8 cellular contexts compared by ENCODE assay signal in the genomic region with DNA sequence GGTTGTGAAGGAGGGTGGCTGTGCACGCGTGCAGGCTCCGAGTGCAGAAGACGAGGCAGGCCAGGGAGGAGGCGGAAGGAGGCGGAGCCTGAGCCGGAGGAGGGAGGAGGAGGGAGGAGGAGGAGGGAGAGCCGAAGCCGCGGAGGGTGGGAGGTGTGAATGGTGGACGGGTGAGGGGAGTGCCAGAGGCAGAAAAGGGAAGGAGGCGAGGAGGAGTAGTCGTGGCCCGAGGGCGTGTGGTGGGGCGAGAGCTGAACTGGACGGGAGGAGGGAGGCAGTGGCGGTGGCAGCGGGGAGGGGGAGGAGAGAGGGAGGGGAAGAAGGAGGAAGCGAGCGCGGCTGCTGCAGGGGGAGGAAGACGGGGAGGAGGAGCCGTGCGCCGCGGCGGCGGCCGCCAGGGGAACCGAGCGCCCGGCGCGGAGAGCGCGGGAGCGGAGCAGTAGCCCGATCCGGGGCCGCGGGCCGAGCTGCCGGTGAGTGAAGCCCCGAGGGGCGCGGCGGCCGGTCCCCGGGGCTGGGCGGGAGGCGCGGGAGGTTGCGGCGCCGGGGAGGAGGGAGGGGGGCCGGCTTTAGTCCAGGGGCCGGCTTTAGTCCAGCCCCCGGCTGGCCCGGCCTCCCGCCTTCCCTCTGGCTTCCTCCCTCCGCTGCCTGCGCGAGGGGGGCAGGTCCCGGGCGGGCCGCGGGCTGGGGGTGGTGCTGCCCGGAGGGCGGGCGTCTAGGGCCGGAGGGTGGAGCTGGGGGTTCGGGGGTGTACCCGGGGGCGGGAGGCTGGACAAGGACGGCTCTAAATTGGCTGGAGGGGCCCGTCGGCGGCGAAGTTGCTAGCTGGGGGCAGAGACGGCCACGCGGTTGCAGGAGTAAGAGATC. TPM values are rescaled to one million over a fixed set of nuclear protein-coding genes. Genes with fewer than 3 reads are reported as not detected.
DNase-seq lines count a peak whose midpoint lies in the region; ATAC-seq lines count a peak whose summit lies in the region.

TSS of gene TMEM164 (plus strand) at position 815 of the 867 bp plus-strand sequence. CDS start 661 bp downstream, outside the sequence.

- peak within 1 kb of the TSS; percentile 91 for H3K4me3 Mint-ChIP-seq in natural killer cell treated with Interleukin-12 subunit alpha and Interleukin-12 subunit beta and Interleukin-15 and Interleukin-18, amount 100 ng/mL, for 72 hours

- H3K4me1 Mint-ChIP-seq in natural killer cell treated with Interleukin-12 subunit alpha and Interleukin-12 subunit beta and Interleukin-15 and Interleukin-18, amount 100 ng/mL, for 72 hours (ENCODE audit: low read depth in 2 of 2), result peaks cover 31 to 32% of the 10 kb centered on the region in 2 donors

- peak within 1 kb of the TSS; percentile 71 to 77 for H3K27ac Mint-ChIP-seq in natural killer cell treated with Interleukin-12 subunit alpha and Interleukin-12 subunit beta and Interleukin-15 and Interleukin-18, amount 100 ng/mL, for 72 hours

- DNase-seq in DMS79 (lab: John Stamatoyannopoulos, UW), result peak; percentile 53
- DNase-seq in KBM-7, result peak; percentile 99
- DNase-seq in RPMI8226, result peak; percentile 84
- DNase-seq in activated T-helper 1 cell treated with anti-CD3 and anti-CD28 coated beads, Interleukin-2, amount 50 U/mL, for 16 hours (ENCODE audit: low read depth in 1 of 2, low spot score in 1 of 2), result peak; percentile 55 to 56
- peak; percentile 55 for DNase-seq in fibroblast of peridontal ligament (ENCODE audit: extremely low read depth)
- DNase-seq in natural killer cell treated with Interleukin-12 subunit alpha and Interleukin-12 subunit beta and Interleukin-15 and Interleukin-18, amount 100 ng/mL, for 72 hours (ENCODE audit: low spot score), result peak; percentile 90
- peak; percentile 79 for DNase-seq in stimulated activated naive CD8-positive, alpha-beta T cell treated with anti-CD3 and anti-CD28 coated beads, Interleukin-15, Interleukin-2, amounts not matched to agents 100 U/mL and 50 U/mL, for 24 hours

- peak; percentile 83 for ATAC-seq in GM21619 (IDR thresholded peaks at IDR 0.05; ENCODE audit: unreplicated experiment)
- ATAC-seq in natural killer cell treated with Interleukin-12 subunit alpha and Interleukin-12 subunit beta and Interleukin-15 and Interleukin-18, amount 100 ng/mL, for 72 hours, result peak; percentile 92 to 93
- ATAC-seq in stimulated activated naive CD8-positive, alpha-beta T cell treated with anti-CD3 and anti-CD28 coated beads, Interleukin-15, Interleukin-2, amounts not matched to agents 100 U/mL and 50 U/mL, for 24 hours, result peak; percentile 81

- peaks cover 4% of the 10 kb centered on the region for H3K36me3 Mint-ChIP-seq in natural killer cell treated with Interleukin-12 subunit alpha and Interleukin-12 subunit beta and Interleukin-15 and Interleukin-18, amount 100 ng/mL, for 72 hours

- peaks cover 0 to 5% of the 10 kb centered on the region in 2 donors for H3K27me3 Mint-ChIP-seq in natural killer cell treated with Interleukin-12 subunit alpha and Interleukin-12 subunit beta and Interleukin-15 and Interleukin-18, amount 100 ng/mL, for 72 hours

- in situ Hi-C loops in KBM-7 (cut with MboI; ENCODE audit: low pct_unique_long_range_greater_than_20kb, low sequenced_read_pairs), result no loop called here

- H3K9me3 Mint-ChIP-seq in natural killer cell treated with Interleukin-12 subunit alpha and Interleukin-12 subunit beta and Interleukin-15 and Interleukin-18, amount 100 ng/mL, for 72 hours, result no peaks in the 10 kb centered on the region

RNA-seq across cellular contexts. Expression of gene TMEM164, which starts in this region (rescaled TPM):
- total RNA-seq in natural killer cell treated with Interleukin-12 subunit alpha and Interleukin-12 subunit beta and Interleukin-15 and Interleukin-18, amount 100 ng/mL, for 72 hours, result 10 to 100 TPM; 29.6 to 41.0 TPM

Comparison
In these comparisons a context has a peak if more than half of its experiments do, and no peak if none do; other contexts are left out.
1. Peak in every context shown above with its lines: DNase-seq and ATAC-seq.